11 cellular contexts compared by ENCODE assay signal in genomic region chr3:187968883-187969580, GRCh38.
DNase-seq lines count a peak whose midpoint lies in the region; ATAC-seq and TF ChIP-seq lines count a peak whose summit lies in the region.
"Had no signal": no experiment of that assay in that cellular context is flagged by ENCODE, and none has a peak within 500 bp of the region (broad histone marks: within the 10 kb centered on the region; RNA-seq: fewer than 3 reads in every experiment).

No MANE protein-coding gene starts in this region.

- H3K36me3 Mint-ChIP-seq in CD14-positive monocyte (no peaks in the 10 kb centered on the region), naive B cell (no peaks in the 10 kb centered on the region)

- no peaks in the 10 kb centered on the region for H3K9me3 ChIP-seq in mammary epithelial cell (replicated peaks; ENCODE audit: insufficient read depth, low read length)

- CTCF ChIA-PET in mammary epithelial cell (lab: Charles Lee; ENCODE audit: low non-redundant PET), result no interaction called here

- H3K27me3 Mint-ChIP-seq in CD14-positive monocyte (ENCODE audit: low read depth in 3 of 3), result peaks cover 0 to 4% (median 0%) of the 10 kb centered on the region in 3 donors
- peaks cover 6 to 15% (median 13%) of the 10 kb centered on the region in 3 donors for H3K27me3 Mint-ChIP-seq in naive B cell

- intact Hi-C loops in CD14-positive monocyte (cut with micrococcal nuclease) (loop anchor here in 1 of 2 donors (5.0 kb wide), 3 partner anchors 52 to 222 kb away; partner anchors contain the start of gene BCL6), mammary epithelial cell (cut with micrococcal nuclease) (no loop called here)

- H3K9me3 Mint-ChIP-seq in CD14-positive monocyte (no peaks in the 10 kb centered on the region), naive B cell (no peaks in the 10 kb centered on the region)
- H3K9me3 Mint-ChIP-seq: neural crest cell had no signal

- H3K4me1 ChIP-seq in mammary epithelial cell (ENCODE audit: insufficient read depth, low read length), result peaks cover 5% of the 10 kb centered on the region

- H3K4me3 Mint-ChIP-seq in CD14-positive monocyte, result no peak overlapping the region
- H3K4me3 Mint-ChIP-seq in naive B cell, result peak overlapping the region in 1 of 8 donors; percentile 15
- H3K4me3 Mint-ChIP-seq: neural crest cell had no signal

- 97% methylated on average over 2 of the region's 2 CpGs for WGBS in mammary epithelial cell (ENCODE audit: low coverage, missing lambda C conversion rate)

- no peaks in the 10 kb centered on the region for H3K36me3 ChIP-seq in mammary epithelial cell (ENCODE audit: insufficient read depth, low read length)

- DNase-seq in CD14-positive monocyte (ENCODE audit: low spot score) (peak; percentile 77), NAMALWA (ENCODE audit: low spot score) (peak; percentile 81), mammary epithelial cell (peak; percentile 42), naive B cell (no peak), caudate nucleus (lab: John Stamatoyannopoulos, UW) (no peak)
- DNase-seq: activated gamma-delta T cell treated with Interleukin-2 at 50 U/mL for 16 hours, NCI-H1417 treated with DMSO at 0.1 percent for 48 hours had no signal

- H3K27me3 ChIP-seq in mammary epithelial cell (ENCODE audit: insufficient read depth, low read length), result no peaks in the 10 kb centered on the region

- H3K27ac Mint-ChIP-seq in CD14-positive monocyte (peak overlapping the region; percentile 62 to 98 (median 90)), naive B cell (peak overlapping the region in 1 of 6 donors; percentile 43)

- H3K9ac ChIP-seq in mammary epithelial cell (ENCODE audit: insufficient read depth, low read length), result no peak overlapping the region

- peaks cover 51% of the 10 kb centered on the region for H3K4me1 Mint-ChIP-seq in CD14-positive monocyte
- H3K4me1 Mint-ChIP-seq in naive B cell, result peaks cover 22 to 47% (median 25%) of the 10 kb centered on the region in 3 donors
- H3K4me1 Mint-ChIP-seq: neural crest cell had no signal

- H3K27ac ChIP-seq in mammary epithelial cell (ENCODE audit: insufficient read depth, low read depth, low read length), result no peak overlapping the region
- no peak overlapping the region for H3K27ac ChIP-seq in caudate nucleus (ENCODE audit: low read depth, low read length)

- TF ChIP-seq CTCF in CD14-positive monocyte (IDR thresholded peaks at IDR 0.05) (no peak), mammary epithelial cell (conservative IDR thresholded peaks at IDR 0.05 in 1 of 2, IDR thresholded peaks at IDR 0.05 in 1 of 2; ENCODE audit: extremely low read depth in 1 of 2, insufficient read depth in 1 of 2, low read depth in 1 of 2, low read length in 2 of 2) (no peak)

- H3K4me2 ChIP-seq in mammary epithelial cell (ENCODE audit: insufficient read depth, low read depth, low read length), result no peak overlapping the region

- no peak overlapping the region for H3K4me3 ChIP-seq in mammary epithelial cell (replicated peaks in 1 of 3; ENCODE audit: insufficient read depth in 1 of 3, low read depth in 2 of 3, low read length in 3 of 3)

- H3K79me2 ChIP-seq in mammary epithelial cell (ENCODE audit: insufficient read depth, low read length), result no peaks in the 10 kb centered on the region

- no TSS peak for BruUV-seq in mammary epithelial cell (replicated peaks; lab: Mats Ljungman, UMichigan)

- H4K20me1 ChIP-seq in mammary epithelial cell (ENCODE audit: insufficient read depth, low read length), result no peaks in the 10 kb centered on the region

- H2AFZ ChIP-seq in mammary epithelial cell (ENCODE audit: low read depth, low read length), result no peak overlapping the region

- dilution Hi-C loops in mammary epithelial cell (cut with HindIII; ENCODE audit: low sequenced_read_pairs), result no loop called here

- peak; percentile 33 to 50 for ATAC-seq in naive B cell (ENCODE audit: low read depth in 2 of 2)
- ATAC-seq in HG03442 (IDR thresholded peaks at IDR 0.05; ENCODE audit: unreplicated experiment), result no peak
- no peak for ATAC-seq in HG02588 (IDR thresholded peaks at IDR 0.05; ENCODE audit: unreplicated experiment)
- no peak for ATAC-seq in GM18858 (IDR thresholded peaks at IDR 0.05; ENCODE audit: unreplicated experiment)

- in situ Hi-C loops in mammary epithelial cell (cut with MboI; ENCODE audit: low sequenced_read_pairs in 2 of 2), result no loop called here

Comparison
In these comparisons a context has a peak if more than half of its experiments do, and no peak if none do; other contexts are left out.
1. DNase-seq: peak in CD14-positive monocyte (single experiment), NAMALWA (single experiment) and mammary epithelial cell (single experiment); none in naive B cell (single experiment) and caudate nucleus (0 of 61).
2. ATAC-seq: peak in naive B cell (2 of 2); none in HG03442 (single experiment), HG02588 (single experiment) and GM18858 (single experiment).